ENCODE assay signal across 2 cellular contexts in the genomic region with DNA sequence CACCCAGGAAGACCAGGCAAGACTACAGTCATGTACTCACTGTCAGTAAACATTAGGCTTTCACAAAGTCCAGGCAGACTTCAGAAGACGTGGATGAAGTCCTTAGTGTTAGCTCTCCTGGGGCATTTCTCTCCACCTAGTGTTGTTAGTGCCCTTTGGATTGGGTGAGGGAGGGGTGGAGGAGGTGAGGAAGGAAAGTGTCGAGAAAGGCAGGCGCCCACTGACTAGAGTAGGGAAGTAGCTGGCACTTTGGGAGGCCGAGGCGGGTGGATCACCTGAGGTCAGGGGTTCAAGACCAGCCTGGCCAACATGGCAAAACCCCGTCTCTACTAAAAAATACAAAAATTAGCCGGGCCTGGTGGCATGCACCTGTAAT. TPM values are rescaled to one million over a fixed set of nuclear protein-coding genes. Genes with fewer than 3 reads are reported as not detected.
"Had no signal": no experiment of that assay in that cellular context is flagged by ENCODE, and none has a peak within 500 bp of the region (broad histone marks: within the 10 kb centered on the region; RNA-seq: fewer than 3 reads in every experiment).

No MANE protein-coding gene starts in this region.

RNA-seq across cellular contexts. Expression of gene TMEM229B, which starts 20.1 kb away (rescaled TPM):
- polyA plus RNA-seq: IMR-90 had no signal

RNA-seq across cellular contexts. Expression of gene PLEK2, which starts 56.4 kb away (rescaled TPM):
- total RNA-seq: Right ventricle myocardium superior had no signal
